In genomic region chr5:54661111-54661510, GRCh38 we compare ENCODE assay signal across 1 cellular context.
TF ChIP-seq lines count a peak whose summit lies in the region.

No MANE protein-coding gene starts in this region.

TF ChIP-seq in IMR-90, 13 proteins besides CTCF, POLR2A, EP300 and RAD21 (continued from another document):
- TF ChIP-seq, protein P1, sequence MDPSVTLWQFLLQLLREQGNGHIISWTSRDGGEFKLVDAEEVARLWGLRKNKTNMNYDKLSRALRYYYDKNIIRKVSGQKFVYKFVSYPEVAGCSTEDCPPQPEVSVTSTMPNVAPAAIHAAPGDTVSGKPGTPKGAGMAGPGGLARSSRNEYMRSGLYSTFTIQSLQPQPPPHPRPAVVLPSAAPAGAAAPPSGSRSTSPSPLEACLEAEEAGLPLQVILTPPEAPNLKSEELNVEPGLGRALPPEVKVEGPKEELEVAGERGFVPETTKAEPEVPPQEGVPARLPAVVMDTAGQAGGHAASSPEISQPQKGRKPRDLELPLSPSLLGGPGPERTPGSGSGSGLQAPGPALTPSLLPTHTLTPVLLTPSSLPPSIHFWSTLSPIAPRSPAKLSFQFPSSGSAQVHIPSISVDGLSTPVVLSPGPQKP (IDR thresholded peaks at IDR 0.05; ENCODE audit: borderline replicate concordance, low read depth, low read length), result no peak
